8 cellular contexts compared by ENCODE assay signal in the genomic region with DNA sequence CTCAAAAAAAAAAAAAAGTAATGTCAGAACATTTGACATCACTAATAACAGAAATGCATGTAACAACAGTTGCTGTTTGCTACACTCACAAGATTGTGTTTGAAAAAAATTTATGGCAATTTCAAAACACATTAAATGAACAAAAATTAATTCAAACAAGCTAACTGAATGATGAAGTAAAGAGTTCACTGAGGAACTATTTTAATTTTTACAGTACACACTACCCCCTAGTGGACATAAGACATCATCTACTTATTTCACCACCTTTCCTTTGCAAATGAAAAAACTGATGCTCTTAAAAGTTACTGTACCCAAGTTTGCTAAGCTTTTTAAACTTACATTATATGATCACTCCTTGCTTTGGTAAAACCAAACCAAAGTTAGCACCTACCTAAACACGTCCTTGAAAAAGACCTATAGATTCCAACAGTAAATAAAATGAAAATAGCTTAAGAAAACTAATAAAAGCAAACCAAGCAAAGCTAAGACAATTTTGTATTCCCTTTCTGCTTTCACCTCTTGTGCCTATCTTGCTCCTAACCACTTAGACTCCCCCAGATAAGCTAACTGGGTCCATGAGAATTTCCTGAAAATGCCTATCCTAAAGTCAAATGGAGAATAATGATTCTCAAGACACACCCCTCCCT. TPM values are rescaled to one million over a fixed set of nuclear protein-coding genes. Genes with fewer than 3 reads are reported as not detected.
DNase-seq lines count a peak whose midpoint lies in the region; ATAC-seq and TF ChIP-seq lines count a peak whose summit lies in the region.

No MANE protein-coding gene starts in this region.

- no peak for ATAC-seq in GM18868 (IDR thresholded peaks at IDR 0.05; ENCODE audit: unreplicated experiment)

- peaks cover 76% of the 10 kb centered on the region for H3K4me1 ChIP-seq in left ventricle myocardium inferior
- H3K4me1 ChIP-seq in stomach, result peaks cover 0 to 87% (median 40%) of the 10 kb centered on the region in 4 donors

- no peaks in the 10 kb centered on the region for H3K27me3 ChIP-seq in left ventricle myocardium inferior (ENCODE audit: low read depth)
- H3K27me3 ChIP-seq in stomach, result no peaks in the 10 kb centered on the region

- TF ChIP-seq EP300 in stomach (IDR thresholded peaks at IDR 0.05), result no peak

- 16 to 37% (median 27%) methylated on average over 1 of the region's 1 CpG for WGBS in stomach, 5 donors

- H3K27me3 Mint-ChIP-seq in activated T-helper 1 cell treated with anti-CD3 and anti-CD28 coated beads, Interleukin-12 subunit alpha, Interleukin-12 subunit beta, Interleukin-2, Interleukin-4 antibody, amounts not matched to agents 30 ng/mL and 10 ng/mL and 1 ng/mL, durations not matched to agents 14 hours and 24 hours and 36 hours (ENCODE audit: insufficient read depth), result no peaks in the 10 kb centered on the region

- TF ChIP-seq CTCF in left ventricle myocardium inferior (IDR thresholded peaks at IDR 0.05; ENCODE audit: borderline replicate concordance) (peak; percentile 75), stomach (IDR thresholded peaks at IDR 0.05) (peak in 5 of 7 experiments; percentile 34 to 69 (median 67))

- H3K4me3 ChIP-seq in left ventricle myocardium inferior, result no peak overlapping the region
- no peak overlapping the region for H3K4me3 ChIP-seq in stomach

- peaks cover 5% of the 10 kb centered on the region for H3K36me3 Mint-ChIP-seq in activated T-helper 1 cell treated with anti-CD3 and anti-CD28 coated beads, Interleukin-12 subunit alpha, Interleukin-12 subunit beta, Interleukin-2, Interleukin-4 antibody, amounts not matched to agents 30 ng/mL and 10 ng/mL and 1 ng/mL, durations not matched to agents 14 hours and 24 hours and 36 hours (ENCODE audit: low read depth)

- peaks cover 73% of the 10 kb centered on the region for H3K4me1 Mint-ChIP-seq in activated T-helper 1 cell treated with anti-CD3 and anti-CD28 coated beads, Interleukin-12 subunit alpha, Interleukin-12 subunit beta, Interleukin-2, Interleukin-4 antibody, amounts not matched to agents 30 ng/mL and 10 ng/mL and 1 ng/mL, durations not matched to agents 14 hours and 24 hours and 36 hours (ENCODE audit: low read depth)

- TF ChIP-seq POLR2A in stomach (IDR thresholded peaks at IDR 0.05), result no peak

- no peak overlapping the region for H3K4me3 Mint-ChIP-seq in activated T-helper 1 cell treated with anti-CD3 and anti-CD28 coated beads, Interleukin-12 subunit alpha, Interleukin-12 subunit beta, Interleukin-2, Interleukin-4 antibody, amounts not matched to agents 30 ng/mL and 10 ng/mL and 1 ng/mL, durations not matched to agents 14 hours and 24 hours and 36 hours

- H3K36me3 ChIP-seq in left ventricle myocardium inferior (no peaks in the 10 kb centered on the region), stomach (no peaks in the 10 kb centered on the region)

- intact Hi-C loops in activated T-helper 1 cell treated with anti-CD3 and anti-CD28 coated beads, Interleukin-12 subunit alpha, Interleukin-12 subunit beta, Interleukin-2, Interleukin-4 antibody, amounts not matched to agents 30 ng/mL and 10 ng/mL and 1 ng/mL, durations not matched to agents 14 hours and 24 hours and 36 hours (cut with micrococcal nuclease), result loop anchor here (1.0 to 5.0 kb wide), 9 partner anchors 22 to 683 kb away; a partner anchor contains a TSS
- intact Hi-C loops in left ventricle myocardium inferior (cut with micrococcal nuclease) (loop anchor here (5.0 to 10.0 kb wide), 2 partner anchors 432 to 635 kb away; no protein-coding TSS in a partner anchor), stomach (cut with DNase I; ENCODE audit: low total_unique reads) (no loop called here)

- H3K27ac ChIP-seq in left ventricle myocardium inferior (replicated peaks), result peak overlapping the region; percentile 31
- H3K27ac ChIP-seq in stomach, result no peak overlapping the region

- H3K9me3 Mint-ChIP-seq in activated T-helper 1 cell treated with anti-CD3 and anti-CD28 coated beads, Interleukin-12 subunit alpha, Interleukin-12 subunit beta, Interleukin-2, Interleukin-4 antibody, amounts not matched to agents 30 ng/mL and 10 ng/mL and 1 ng/mL, durations not matched to agents 14 hours and 24 hours and 36 hours, result no peaks in the 10 kb centered on the region

- peak; percentile 18 for DNase-seq in 8988T
- peak; percentile 61 for DNase-seq in GM03348 (ENCODE audit: low spot score)
- peak; percentile 18 for DNase-seq in NCI-H1105 (lab: John Stamatoyannopoulos, UW)
- DNase-seq in activated T-helper 1 cell treated with anti-CD3 and anti-CD28 coated beads, Interleukin-12 subunit alpha, Interleukin-12 subunit beta, Interleukin-2, Interleukin-4 antibody, amounts not matched to agents 30 ng/mL and 10 ng/mL and 1 ng/mL, durations not matched to agents 14 hours and 24 hours and 36 hours (ENCODE audit: low spot score), result no peak
- no peak for DNase-seq in left ventricle myocardium inferior
- DNase-seq in stomach, result no peak
- no peak for DNase-seq in stimulated activated CD4-positive, alpha-beta T cell treated with anti-CD3 and anti-CD28 coated beads, Interleukin-1b, Interleukin-23, amount 100 ng/mL, for 48 hours

- H3K9me3 ChIP-seq in left ventricle myocardium inferior (replicated peaks) (no peaks in the 10 kb centered on the region), stomach (no peaks in the 10 kb centered on the region)

- H3K27ac Mint-ChIP-seq in activated T-helper 1 cell treated with anti-CD3 and anti-CD28 coated beads, Interleukin-12 subunit alpha, Interleukin-12 subunit beta, Interleukin-2, Interleukin-4 antibody, amounts not matched to agents 30 ng/mL and 10 ng/mL and 1 ng/mL, durations not matched to agents 14 hours and 24 hours and 36 hours, result peak overlapping the region; percentile 3

RNA-seq across cellular contexts. Expression of a gene that starts 22.2 kb away (rescaled TPM):
- total RNA-seq in activated T-helper 1 cell treated with anti-CD3 and anti-CD28 coated beads, Interleukin-12 subunit alpha, Interleukin-12 subunit beta, Interleukin-2, Interleukin-4 antibody, amounts not matched to agents 30 ng/mL and 10 ng/mL and 1 ng/mL, durations not matched to agents 14 hours and 24 hours and 36 hours, result 231 and 239 TPM in 2 replicates
- total RNA-seq in left ventricle myocardium inferior, result 86.3 TPM
- total RNA-seq in stomach, result 10 to 100 TPM in 4 of 5 donors, 1 to 10 TPM in 1; 6.1 to 47.4 (median 17.9) TPM
- 10 to 100 TPM; 38.8 to 65.7 (median 63.7) TPM for polyA plus RNA-seq in stomach

RNA-seq across cellular contexts. Expression of a gene that starts 41.8 kb away (rescaled TPM):
- total RNA-seq in activated T-helper 1 cell treated with anti-CD3 and anti-CD28 coated beads, Interleukin-12 subunit alpha, Interleukin-12 subunit beta, Interleukin-2, Interleukin-4 antibody, amounts not matched to agents 30 ng/mL and 10 ng/mL and 1 ng/mL, durations not matched to agents 14 hours and 24 hours and 36 hours, result 90.9 and 94.3 TPM in 2 replicates
- total RNA-seq in left ventricle myocardium inferior (283 TPM), stomach (10 to 100 TPM; 19.8 to 77.7 (median 38.8) TPM)
- polyA plus RNA-seq in stomach, result 10 to 100 TPM; 17.5 to 28.0 (median 23.5) TPM

RNA-seq across cellular contexts. Expression of a gene that starts 47.8 kb away (rescaled TPM):
- 83.2 and 87.0 TPM in 2 replicates for total RNA-seq in activated T-helper 1 cell treated with anti-CD3 and anti-CD28 coated beads, Interleukin-12 subunit alpha, Interleukin-12 subunit beta, Interleukin-2, Interleukin-4 antibody, amounts not matched to agents 30 ng/mL and 10 ng/mL and 1 ng/mL, durations not matched to agents 14 hours and 24 hours and 36 hours
- total RNA-seq in left ventricle myocardium inferior (47.0 TPM), stomach (10 to 100 TPM in 3 of 5 donors, 1 to 10 TPM in 2; 3.5 to 90.1 (median 13.5) TPM)
- polyA plus RNA-seq in stomach, result 10 to 100 TPM; 27.8 to 44.8 (median 34.5) TPM

Comparison
In these comparisons a context has a peak if more than half of its experiments do, and no peak if none do; other contexts are left out.
1. DNase-seq: peak in 8988T (single experiment), GM03348 (single experiment) and NCI-H1105 (single experiment); none in activated T-helper 1 cell treated with anti-CD3 and anti-CD28 coated beads, Interleukin-12 subunit alpha, Interleukin-12 subunit beta, Interleukin-2, Interleukin-4 antibody, amounts not matched to agents 30 ng/mL and 10 ng/mL and 1 ng/mL, durations not matched to agents 14 hours and 24 hours and 36 hours (single experiment), left ventricle myocardium inferior (single experiment), stomach (single experiment) and stimulated activated CD4-positive, alpha-beta T cell treated with anti-CD3 and anti-CD28 coated beads, Interleukin-1b, Interleukin-23, amount 100 ng/mL, for 48 hours (single experiment).